In genomic region chr2:178448968-178449661, GRCh38 we compare ENCODE assay signal across 1 cellular context.
TF ChIP-seq lines count a peak whose summit lies in the region.

No MANE protein-coding gene starts in this region.

TF ChIP-seq in HEK293, 187 proteins besides CTCF, POLR2A, EP300 and RAD21 (continued from another document):
- no peak for TF ChIP-seq ZNF26 (tag by site-specific recombination; IDR thresholded peaks at IDR 0.05)
- TF ChIP-seq ZNF768 (tag by site-specific recombination; IDR thresholded peaks at IDR 0.05), result no peak
- TF ChIP-seq ZNF571 (tag by site-specific recombination; IDR thresholded peaks at IDR 0.05), result no peak
- TF ChIP-seq SCRT2 (tag by site-specific recombination; IDR thresholded peaks at IDR 0.05), result no peak
- TF ChIP-seq ZEB2 (tag by site-specific recombination; IDR thresholded peaks at IDR 0.05), result no peak
